16 cellular contexts compared by ENCODE assay signal in genomic region chr3:86787091-86787490, GRCh38.
DNase-seq lines count a peak whose midpoint lies in the region; ATAC-seq, FAIRE-seq and TF ChIP-seq lines count a peak whose summit lies in the region.
"Had no signal": no experiment of that assay in that cellular context is flagged by ENCODE, and none has a peak within 500 bp of the region (broad histone marks: within the 10 kb centered on the region; RNA-seq: fewer than 3 reads in every experiment).

No MANE protein-coding gene starts in this region.

- no peak overlapping the region for H2AK5ac ChIP-seq in H9 (ENCODE audit: insufficient read length, low read length)

- H4K20me1 ChIP-seq in H9 (ENCODE audit: control insufficient read depth, insufficient read depth, insufficient read length), result no peaks in the 10 kb centered on the region

- no peak overlapping the region for H2BK12ac ChIP-seq in H9 (ENCODE audit: insufficient read length, low read depth, low read length)

- H2BK120ac ChIP-seq in H9 (ENCODE audit: low read depth, low read length, poor library complexity, severe bottlenecking), result no peak overlapping the region

- H2BK20ac ChIP-seq in H9 (ENCODE audit: low read depth, low read length, poor library complexity, severe bottlenecking), result no peak overlapping the region

- H3K18ac ChIP-seq in H9 (ENCODE audit: insufficient read length, low read depth, low read length), result no peak overlapping the region

- no peak overlapping the region for H2BK15ac ChIP-seq in H9 (ENCODE audit: low read depth, low read length)

- no peak overlapping the region for H3K4ac ChIP-seq in H9 (ENCODE audit: low read depth, low read length)

- H3K9me3 ChIP-seq in A549 (no peaks in the 10 kb centered on the region), H9 (ENCODE audit: control insufficient read depth, low read depth, low read length) (no peaks in the 10 kb centered on the region)
- H3K9me3 ChIP-seq: Caco-2, SK-N-SH, transverse colon had no signal

- 26% methylated on average over 2 of the region's 2 CpGs for WGBS in A549 (ENCODE audit: missing lambda C conversion rate)
- no CpG with 5 or more reads among the region's 2 CpGs for WGBS in H9 (ENCODE audit: extremely low coverage, insufficient read length, low lambda C conversion rate)

- H3T11ph ChIP-seq in H9 (ENCODE audit: low read length), result no peak overlapping the region

- H2AFZ ChIP-seq in H9 (ENCODE audit: low read length), result no peak overlapping the region

- H3K14ac ChIP-seq in H9 (ENCODE audit: insufficient read depth, low read length), result no peak overlapping the region

- H3K36me3 Mint-ChIP-seq in activated T-helper 1 cell treated with anti-CD3 and anti-CD28 coated beads, Interleukin-12 subunit alpha, Interleukin-12 subunit beta, Interleukin-2, Interleukin-4 antibody, amounts not matched to agents 30 ng/mL and 10 ng/mL and 1 ng/mL, durations not matched to agents 14 hours and 24 hours and 36 hours (ENCODE audit: low read depth), result no peaks in the 10 kb centered on the region
- H3K36me3 Mint-ChIP-seq in H9 (ENCODE audit: insufficient read depth in 1 of 3, low read depth in 3 of 3), result no peaks in the 10 kb centered on the region

- no peak for TF ChIP-seq RAD21 in A549 (conservative IDR thresholded peaks at IDR 0.05 in 1 of 2, IDR thresholded peaks at IDR 0.05 in 1 of 2)

- no peak overlapping the region for H3K4me3 Mint-ChIP-seq in activated T-helper 1 cell treated with anti-CD3 and anti-CD28 coated beads, Interleukin-12 subunit alpha, Interleukin-12 subunit beta, Interleukin-2, Interleukin-4 antibody, amounts not matched to agents 30 ng/mL and 10 ng/mL and 1 ng/mL, durations not matched to agents 14 hours and 24 hours and 36 hours
- H3K4me3 Mint-ChIP-seq in H9, result no peak overlapping the region
- no peak overlapping the region for H3K4me3 Mint-ChIP-seq in stimulated activated naive CD8-positive, alpha-beta T cell treated with anti-CD3 and anti-CD28 coated beads, Interleukin-15, amount 100 ng/mL, for 72 hours
- H3K4me3 Mint-ChIP-seq: activated T-cell treated with anti-CD3 and anti-CD28 coated beads, Interleukin-2, amount 50 U/mL, for 72 hours had no signal

- H3K27me3 ChIP-seq in H9 (ENCODE audit: insufficient read depth, low read length), result no peaks in the 10 kb centered on the region
- H3K27me3 ChIP-seq: transverse colon had no signal

- H3K79me1 ChIP-seq in H9 (ENCODE audit: insufficient read depth, low read depth, low read length, poor library complexity, severe bottlenecking), result no peaks in the 10 kb centered on the region

- FAIRE-seq in A549 (lab: Jason Lieb, UNC) (no peak), HTR-8/SVneo (lab: Jason Lieb, UNC) (peak; percentile 16)

- no peak for TF ChIP-seq EP300 in A549 (IDR thresholded peaks at IDR 0.05)

- H3K27ac ChIP-seq in A549 (no peak overlapping the region), H9 (ENCODE audit: insufficient read length, low read depth, low read length) (no peak overlapping the region)
- H3K27ac ChIP-seq: transverse colon had no signal

- no peak for TF ChIP-seq POLR2A in A549 (IDR thresholded peaks at IDR 0.05; ENCODE audit: low read length)

- in situ Hi-C loops in astrocyte of the cerebellum (cut with HindIII; ENCODE audit: low sequenced_read_pairs), result no loop called here

- no peak overlapping the region for H4K91ac ChIP-seq in H9 (ENCODE audit: insufficient read length, low read depth, low read length)

- no peaks in the 10 kb centered on the region for H3K9me3 Mint-ChIP-seq in activated T-helper 1 cell treated with anti-CD3 and anti-CD28 coated beads, Interleukin-12 subunit alpha, Interleukin-12 subunit beta, Interleukin-2, Interleukin-4 antibody, amounts not matched to agents 30 ng/mL and 10 ng/mL and 1 ng/mL, durations not matched to agents 14 hours and 24 hours and 36 hours
- no peaks in the 10 kb centered on the region for H3K9me3 Mint-ChIP-seq in H9
- H3K9me3 Mint-ChIP-seq in stimulated activated naive CD8-positive, alpha-beta T cell treated with anti-CD3 and anti-CD28 coated beads, Interleukin-15, amount 100 ng/mL, for 72 hours, result no peaks in the 10 kb centered on the region
- H3K9me3 Mint-ChIP-seq: activated T-cell treated with anti-CD3 and anti-CD28 coated beads, Interleukin-2, amount 50 U/mL, for 72 hours had no signal

- H3K23ac ChIP-seq in H9 (ENCODE audit: insufficient read length, low read depth, low read length), result no peak overlapping the region

- no peak overlapping the region for H2BK5ac ChIP-seq in H9 (ENCODE audit: insufficient read length, low read length)

- POLR2A ChIA-PET in A549 (lab: Yijun Ruan, JAX), result no interaction called here

- no peaks in the 10 kb centered on the region for H3K79me2 ChIP-seq in H9 (ENCODE audit: insufficient read depth, low read length)

- H4K5ac ChIP-seq in H9 (ENCODE audit: insufficient read length, low read depth, low read length), result no peak overlapping the region

- H3K4me3 ChIP-seq in A549 (no peak overlapping the region), astrocyte of the cerebellum (ENCODE audit: low read depth, low read length) (no peak overlapping the region)
- H3K4me3 ChIP-seq: transverse colon had no signal

- H3K4me1 Mint-ChIP-seq in activated T-helper 1 cell treated with anti-CD3 and anti-CD28 coated beads, Interleukin-12 subunit alpha, Interleukin-12 subunit beta, Interleukin-2, Interleukin-4 antibody, amounts not matched to agents 30 ng/mL and 10 ng/mL and 1 ng/mL, durations not matched to agents 14 hours and 24 hours and 36 hours (ENCODE audit: low read depth), result no peaks in the 10 kb centered on the region
- no peaks in the 10 kb centered on the region for H3K4me1 Mint-ChIP-seq in H9
- no peaks in the 10 kb centered on the region for H3K4me1 Mint-ChIP-seq in stimulated activated naive CD8-positive, alpha-beta T cell treated with anti-CD3 and anti-CD28 coated beads, Interleukin-15, amount 100 ng/mL, for 72 hours

- CTCF ChIA-PET in A549 (lab: Yijun Ruan, JAX), result interaction anchor here (0.6 to 2.5 kb wide), 4 partner anchors 14 to 296 kb away, joined by 3 to 19 read pairs (median 5); no protein-coding TSS in a partner anchor

- intact Hi-C loops in activated T-helper 1 cell treated with anti-CD3 and anti-CD28 coated beads, Interleukin-12 subunit alpha, Interleukin-12 subunit beta, Interleukin-2, Interleukin-4 antibody, amounts not matched to agents 30 ng/mL and 10 ng/mL and 1 ng/mL, durations not matched to agents 14 hours and 24 hours and 36 hours (cut with micrococcal nuclease), result no loop called here

- no peak overlapping the region for H3K27ac Mint-ChIP-seq in activated T-helper 1 cell treated with anti-CD3 and anti-CD28 coated beads, Interleukin-12 subunit alpha, Interleukin-12 subunit beta, Interleukin-2, Interleukin-4 antibody, amounts not matched to agents 30 ng/mL and 10 ng/mL and 1 ng/mL, durations not matched to agents 14 hours and 24 hours and 36 hours
- no peak overlapping the region for H3K27ac Mint-ChIP-seq in H9
- no peak overlapping the region for H3K27ac Mint-ChIP-seq in stimulated activated naive CD8-positive, alpha-beta T cell treated with anti-CD3 and anti-CD28 coated beads, Interleukin-15, amount 100 ng/mL, for 72 hours
- H3K27ac Mint-ChIP-seq: activated T-cell treated with anti-CD3 and anti-CD28 coated beads, Interleukin-2, amount 50 U/mL, for 72 hours had no signal

- peak in 1 of 2 experiments; percentile 48 for DNase-seq in A549 (ENCODE audit: low read depth in 1 of 2, low spot score in 1 of 2)
- peak; percentile 7 for DNase-seq in HTR-8/SVneo (ENCODE audit: insufficient read length, low spot score)
- peak; percentile 57 for DNase-seq in astrocyte of the cerebellum (ENCODE audit: low read depth)
- peak; percentile 57 for DNase-seq in kidney tubule cell (ENCODE audit: low spot score)
- DNase-seq in activated T-helper 1 cell treated with anti-CD3 and anti-CD28 coated beads, Interleukin-12 subunit alpha, Interleukin-12 subunit beta, Interleukin-2, Interleukin-4 antibody, amounts not matched to agents 30 ng/mL and 10 ng/mL and 1 ng/mL, durations not matched to agents 14 hours and 24 hours and 36 hours (ENCODE audit: low spot score), result no peak
- no peak for DNase-seq in H9
- no peak for DNase-seq in stimulated activated naive CD8-positive, alpha-beta T cell treated with anti-CD3 and anti-CD28 coated beads, Interleukin-15, amount 100 ng/mL, for 72 hours
- no peak for DNase-seq in NCI-H2171 treated with DMSO at 0.1 percent for 48 hours (lab: John Stamatoyannopoulos, UW)
- DNase-seq: activated T-cell treated with anti-CD3 and anti-CD28 coated beads, Interleukin-2, amount 50 U/mL, for 72 hours; Caco-2; KBM-7; NCI-H1417; NCI-H345; SK-N-SH; stimulated activated CD4-positive, alpha-beta T cell treated with anti-CD3 and anti-CD28 coated beads, Interleukin-4, amount 100 ng/mL, for 24 hours; transverse colon had no signal

- H3K4me1 ChIP-seq in A549 (no peaks in the 10 kb centered on the region; the same call in 1 of the 3 replicates), H9 (ENCODE audit: insufficient read depth, low read length) (no peaks in the 10 kb centered on the region)
- H3K4me1 ChIP-seq: Caco-2, transverse colon had no signal

- no peak overlapping the region for H4K8ac ChIP-seq in H9 (replicated peaks; ENCODE audit: insufficient read length, low read depth, low read length)

- no peak for TF ChIP-seq CTCF in A549 (IDR thresholded peaks at IDR 0.05)
- TF ChIP-seq CTCF in astrocyte of the cerebellum (IDR thresholded peaks at IDR 0.05; ENCODE audit: low read depth, low read length, missing control alignments), result no peak
- no peak for TF ChIP-seq CTCF in H9 (conservative IDR thresholded peaks at IDR 0.05)

- H3K56ac ChIP-seq in H9 (ENCODE audit: insufficient read length, low read depth, low read length), result no peak overlapping the region

- H3K4me2 ChIP-seq in A549, result peak overlapping the region; percentile 12; the same call in 1 of the 3 replicates
- H3K4me2 ChIP-seq in H9 (ENCODE audit: insufficient read depth, insufficient read length, low read length), result no peak overlapping the region
- H3K4me2 ChIP-seq: SK-N-SH had no signal

- no peaks in the 10 kb centered on the region for H3K27me3 Mint-ChIP-seq in activated T-helper 1 cell treated with anti-CD3 and anti-CD28 coated beads, Interleukin-12 subunit alpha, Interleukin-12 subunit beta, Interleukin-2, Interleukin-4 antibody, amounts not matched to agents 30 ng/mL and 10 ng/mL and 1 ng/mL, durations not matched to agents 14 hours and 24 hours and 36 hours (ENCODE audit: insufficient read depth)
- no peaks in the 10 kb centered on the region for H3K27me3 Mint-ChIP-seq in H9 (ENCODE audit: low read depth)
- no peaks in the 10 kb centered on the region for H3K27me3 Mint-ChIP-seq in stimulated activated naive CD8-positive, alpha-beta T cell treated with anti-CD3 and anti-CD28 coated beads, Interleukin-15, amount 100 ng/mL, for 72 hours

- no peak overlapping the region for H3K9ac ChIP-seq in H9 (ENCODE audit: extremely low read depth, insufficient read length, low read length)
- H3K9ac ChIP-seq: SK-N-SH had no signal

- ATAC-seq in A549, result peak in 1 of 2 experiments; percentile 70; a peak in 3 of 6 replicates
- no peak for ATAC-seq in stimulated activated naive CD8-positive, alpha-beta T cell treated with anti-CD3 and anti-CD28 coated beads, Interleukin-15, amount 100 ng/mL, for 72 hours
- ATAC-seq: activated T-cell treated with anti-CD3 and anti-CD28 coated beads, Interleukin-2, amount 50 U/mL, for 72 hours had no signal

- no peaks in the 10 kb centered on the region for H3K23me2 ChIP-seq in H9 (ENCODE audit: insufficient read length, low read depth, low read length, poor library complexity, severe bottlenecking)

TF ChIP-seq in A549, 52 proteins besides CTCF, POLR2A, EP300 and RAD21 (continues in another document):
- no peak for TF ChIP-seq NR3C1 (IDR thresholded peaks at IDR 0.05)

Comparison
In these comparisons a context has a peak if more than half of its experiments do, and no peak if none do; other contexts are left out.
1. DNase-seq: peak in HTR-8/SVneo (single experiment), astrocyte of the cerebellum (single experiment) and kidney tubule cell (single experiment); none in activated T-helper 1 cell treated with anti-CD3 and anti-CD28 coated beads, Interleukin-12 subunit alpha, Interleukin-12 subunit beta, Interleukin-2, Interleukin-4 antibody, amounts not matched to agents 30 ng/mL and 10 ng/mL and 1 ng/mL, durations not matched to agents 14 hours and 24 hours and 36 hours (single experiment), H9 (single experiment), stimulated activated naive CD8-positive, alpha-beta T cell treated with anti-CD3 and anti-CD28 coated beads, Interleukin-15, amount 100 ng/mL, for 72 hours (0 of 2) and NCI-H2171 treated with DMSO at 0.1 percent for 48 hours (single experiment).